Comparison of ENCODE assay signal across 8 cellular contexts in genomic region chrX:1493877-1494510, GRCh38. TPM values are rescaled to one million over a fixed set of nuclear protein-coding genes. Genes with fewer than 3 reads are reported as not detected.
DNase-seq lines count a peak whose midpoint lies in the region; ATAC-seq and TF ChIP-seq lines count a peak whose summit lies in the region.

No MANE protein-coding gene starts in this region.

- CTCF ChIA-PET in CD8-positive, alpha-beta T cell (lab: Charles Lee), result no interaction called here

- POLR2A ChIA-PET in CD8-positive, alpha-beta T cell (lab: Charles Lee), result no interaction called here

- peaks cover 11% of the 10 kb centered on the region for H3K4me1 ChIP-seq in CD8-positive, alpha-beta T cell (ENCODE audit: insufficient read depth, low read length)

- H3K9me3 Mint-ChIP-seq in CD8-positive, alpha-beta T cell, result no peaks in the 10 kb centered on the region
- H3K9me3 Mint-ChIP-seq in mesothelial cell of epicardium, result peaks cover 5% of the 10 kb centered on the region

- H3K27ac Mint-ChIP-seq in CD8-positive, alpha-beta T cell, result peak overlapping the region; percentile 90
- H3K27ac Mint-ChIP-seq in T-helper 17 cell, result peak overlapping the region; percentile 72
- no peak overlapping the region for H3K27ac Mint-ChIP-seq in mesothelial cell of epicardium

- peak in 2 of 7 experiments; percentile 19 to 45 for DNase-seq in CD8-positive, alpha-beta T cell
- DNase-seq in T-helper 17 cell, result no peak
- DNase-seq in medulla oblongata (ENCODE audit: extremely low spot score), result peak; percentile 69
- DNase-seq in mesothelial cell of epicardium (ENCODE audit: low spot score in 2 of 2, unreplicated experiment in 2 of 2), result no peak
- DNase-seq in NCI-H2081 (lab: John Stamatoyannopoulos, UW), result no peak
- DNase-seq in AG20443 (ENCODE audit: low spot score), result no peak

- no peaks in the 10 kb centered on the region for H3K9me3 ChIP-seq in CD8-positive, alpha-beta T cell (ENCODE audit: low read length)
- H3K9me3 ChIP-seq in T-helper 17 cell (ENCODE audit: control insufficient read depth, low read length, poor library complexity, severe bottlenecking), result no peaks in the 10 kb centered on the region

- H3K36me3 ChIP-seq in CD8-positive, alpha-beta T cell (ENCODE audit: insufficient read depth, low read length), result peaks cover 10% of the 10 kb centered on the region

- TF ChIP-seq POLR2A in GM19193 (IDR thresholded peaks at IDR 0.05; ENCODE audit: extremely low read depth, insufficient read depth, insufficient read length), result peak; percentile 62

- peaks cover 43% of the 10 kb centered on the region for H3K36me3 Mint-ChIP-seq in CD8-positive, alpha-beta T cell
- H3K36me3 Mint-ChIP-seq in T-helper 17 cell (ENCODE audit: low read depth) (peaks cover 5% of the 10 kb centered on the region), mesothelial cell of epicardium (no peaks in the 10 kb centered on the region)

- no peak overlapping the region for H3K4me3 ChIP-seq in CD8-positive, alpha-beta T cell (ENCODE audit: low read depth, low read length)

- peaks cover 26% of the 10 kb centered on the region for H3K4me1 Mint-ChIP-seq in CD8-positive, alpha-beta T cell (ENCODE audit: low read depth)
- peaks cover 15% of the 10 kb centered on the region for H3K4me1 Mint-ChIP-seq in T-helper 17 cell
- no peaks in the 10 kb centered on the region for H3K4me1 Mint-ChIP-seq in mesothelial cell of epicardium

- H3K27me3 Mint-ChIP-seq in CD8-positive, alpha-beta T cell (ENCODE audit: low read depth), result no peaks in the 10 kb centered on the region
- no peaks in the 10 kb centered on the region for H3K27me3 Mint-ChIP-seq in T-helper 17 cell
- H3K27me3 Mint-ChIP-seq in mesothelial cell of epicardium (ENCODE audit: low read depth), result no peaks in the 10 kb centered on the region

- intact Hi-C loops in CD8-positive, alpha-beta T cell (cut with DNase I, micrococcal nuclease), result loop anchor here in 1 of 2 experiments (2.0 to 5.0 kb wide), 2 partner anchors 13 to 43 kb away; partner anchors contain the start of gene P2RY8

- no peak for TF ChIP-seq CTCF in CD8-positive, alpha-beta T cell (IDR thresholded peaks at IDR 0.05)
- TF ChIP-seq CTCF in mesothelial cell of epicardium (IDR thresholded peaks at IDR 0.05; ENCODE audit: unreplicated experiment), result no peak

- no peak overlapping the region for H3K27ac ChIP-seq in CD8-positive, alpha-beta T cell (ENCODE audit: low read depth, low read length)

- H3K27me3 ChIP-seq in CD8-positive, alpha-beta T cell (ENCODE audit: insufficient read depth, low read length), result no peaks in the 10 kb centered on the region

- peak; percentile 40 for ATAC-seq in CD8-positive, alpha-beta T cell
- ATAC-seq in HG03135 (IDR thresholded peaks at IDR 0.05; ENCODE audit: unreplicated experiment) (peak; percentile 43), T-helper 17 cell (peak; percentile 60)

- no peak overlapping the region for H3K4me3 Mint-ChIP-seq in CD8-positive, alpha-beta T cell
- no peak overlapping the region for H3K4me3 Mint-ChIP-seq in T-helper 17 cell
- no peak overlapping the region for H3K4me3 Mint-ChIP-seq in mesothelial cell of epicardium

RNA-seq across cellular contexts. Expression of gene ASMTL, which starts 41.3 kb away (rescaled TPM):
- total RNA-seq in CD8-positive, alpha-beta T cell, result 10 to 100 TPM; 55.4 to 66.8 TPM
- total RNA-seq in T-helper 17 cell (10 to 100 TPM; 33.8 to 34.6 TPM), mesothelial cell of epicardium (30.1 to 31.9 TPM (median 31.2 TPM) in 3 replicates)

RNA-seq across cellular contexts. Expression of gene P2RY8, which starts 43.0 kb away (rescaled TPM):
- 100 to 1,000 TPM; 196 to 197 TPM for total RNA-seq in CD8-positive, alpha-beta T cell
- total RNA-seq in T-helper 17 cell (100 to 1,000 TPM; 131 to 141 TPM), mesothelial cell of epicardium (not detected in 3 replicates)

Comparison
In these comparisons a context has a peak if more than half of its experiments do, and no peak if none do; other contexts are left out.
1. RNA of gene P2RY8, which starts 43.0 kb away (total RNA-seq): 196 to 197 TPM in CD8-positive, alpha-beta T cell and 131 to 141 TPM in T-helper 17 cell; not detected in mesothelial cell of epicardium; every median in the first group is over 100 times any median in the second.
2. Peak in every context shown above with its lines, with median percentiles within 50 percentile points of each other: ATAC-seq.